In the genomic region with DNA sequence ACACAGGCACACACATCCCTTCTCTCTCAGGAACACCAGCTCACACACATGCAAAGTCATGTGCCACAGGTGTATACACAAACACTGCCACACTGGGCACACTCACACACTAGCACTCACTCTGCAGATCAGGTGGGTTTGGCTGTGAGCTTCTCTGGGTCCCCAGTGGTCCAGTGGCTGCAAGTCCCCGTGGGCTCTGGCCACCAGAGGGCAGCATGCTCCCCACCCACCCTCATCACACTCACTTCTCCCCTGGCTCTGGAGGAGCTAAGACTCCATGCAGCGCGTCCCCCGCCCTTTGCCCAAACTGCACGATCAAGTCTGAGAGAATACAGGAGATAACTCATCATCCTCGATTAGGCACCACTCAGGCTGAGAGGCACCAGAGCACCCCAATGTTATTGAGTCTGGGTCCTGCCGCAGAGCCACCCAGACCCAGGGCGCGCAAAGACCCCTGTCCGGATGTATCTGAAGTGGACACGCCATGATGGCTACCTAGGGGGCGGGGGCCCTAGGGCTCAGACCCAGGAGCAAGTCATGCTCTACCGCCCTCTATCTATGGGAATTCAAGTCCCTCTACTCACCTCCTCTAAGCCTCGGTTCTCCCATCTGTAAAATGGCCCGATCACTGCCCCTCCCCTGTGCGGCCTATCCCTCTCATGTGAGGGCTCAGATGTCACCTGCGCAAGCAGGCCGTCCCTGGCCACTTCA, we compare ENCODE assay signal across 8 cellular contexts.
A peak's percentile ranks its signal among the peaks of the same experiment; 100 is the strongest.
DNase-seq lines count a peak whose midpoint lies in the region; ATAC-seq, FAIRE-seq and TF ChIP-seq lines count a peak whose summit lies in the region.

No MANE protein-coding gene starts in this region.

- ATAC-seq in GM19395 (IDR thresholded peaks at IDR 0.05; ENCODE audit: unreplicated experiment): no peak

- no peaks in the 10 kb centered on the region for H3K27me3 ChIP-seq in bronchial epithelial cell (ENCODE audit: control insufficient read depth, insufficient read depth, low read length)

- peak; percentile 53 for DNase-seq in SIG-M5 treated with dmso at 0.1 percent for 504 hours (lab: John Stamatoyannopoulos, UW; ENCODE audit: unreplicated experiment)
- no peak for DNase-seq in SIG-M5 (lab: John Stamatoyannopoulos, UW)
- peak; percentile 55 for DNase-seq in NCI-H2171 (lab: John Stamatoyannopoulos, UW)
- DNase-seq in bronchial epithelial cell (ENCODE audit: low read depth): peak; percentile 42
- DNase-seq in kidney tubule cell (ENCODE audit: low spot score): peak; percentile 57
- DNase-seq in stimulated activated CD4-positive, alpha-beta T cell treated with anti-CD3 and anti-CD28 coated beads, Interleukin-4, amount 100 ng/mL, for 4 hours: peak; percentile 55 to 63

- TF ChIP-seq CTCF in WI38 (IDR thresholded peaks at IDR 0.05; ENCODE audit: low read depth, low read length): peak; percentile 79
- TF ChIP-seq CTCF in bronchial epithelial cell (IDR thresholded peaks at IDR 0.05; ENCODE audit: insufficient read depth, low read length, severe bottlenecking): peak; percentile 88

- H3K36me3 ChIP-seq in bronchial epithelial cell (ENCODE audit: control insufficient read depth, insufficient read depth, low read length): no peaks in the 10 kb centered on the region

- no peak overlapping the region for H3K4me3 ChIP-seq in WI38 (ENCODE audit: low read depth, low read length)
- H3K4me3 ChIP-seq in bronchial epithelial cell (ENCODE audit: low read depth, low read length): no peak overlapping the region

- no peak for FAIRE-seq in bronchial epithelial cell (lab: Jason Lieb, UNC)
